ENCODE assay signal across 13 cellular contexts in genomic region chr19:57802269-57802668, GRCh38. TPM values are rescaled to one million over a fixed set of nuclear protein-coding genes. Genes with fewer than 3 reads are reported as not detected.
DNase-seq lines count a peak whose midpoint lies in the region; ATAC-seq, FAIRE-seq and TF ChIP-seq lines count a peak whose summit lies in the region.
"Had no signal": no experiment of that assay in that cellular context is flagged by ENCODE, and none has a peak within 500 bp of the region (broad histone marks: within the 10 kb centered on the region; RNA-seq: fewer than 3 reads in every experiment).

No MANE protein-coding gene starts in this region.

- WGBS in HUES64 = 59% methylated on average over 4 of the region's 4 CpGs

- TF ChIP-seq CTCF in GM12865 (IDR thresholded peaks at IDR 0.05; ENCODE audit: insufficient read depth, low read depth, low read length, missing control alignments) (no peak), bronchial epithelial cell (IDR thresholded peaks at IDR 0.05; ENCODE audit: insufficient read depth, low read length, severe bottlenecking) (peak; percentile 1), neural progenitor cell (IDR thresholded peaks at IDR 0.05) (peak; percentile 11)

- DNase-seq in GM12865 (ENCODE audit: low read depth) (peak; percentile 34), bronchial epithelial cell (ENCODE audit: low read depth) (no peak), neural progenitor cell (ENCODE audit: low spot score) (no peak), NCI-H526 treated with DMSO at 0.1 percent for 48 hours (lab: John Stamatoyannopoulos, UW) (no peak)
- DNase-seq: CD4-positive, alpha-beta T cell; naive thymus-derived CD4-positive, alpha-beta T cell; stimulated activated CD8-positive, alpha-beta memory T cell treated with anti-CD3 and anti-CD28 coated beads, Interleukin-4, amount 100 ng/mL, for 48 hours had no signal

- peaks cover 44% of the 10 kb centered on the region for H3K79me2 ChIP-seq in neural progenitor cell (ENCODE audit: low read depth)

- no peak for FAIRE-seq in bronchial epithelial cell (lab: Jason Lieb, UNC)

- H3K4me1 ChIP-seq in HUES64 (ENCODE audit: insufficient read depth, low read length) (peaks cover 45% of the 10 kb centered on the region), neural progenitor cell (peaks cover 55% of the 10 kb centered on the region)

- peaks cover 4% of the 10 kb centered on the region for H3K9me3 Mint-ChIP-seq in neural progenitor cell
- H3K9me3 Mint-ChIP-seq: activated T-helper 2 cell treated with anti-CD3 and anti-CD28 coated beads, Interferon-gamma antibody, Interleukin-2, Interleukin-4, amounts not matched to agents 10 μg/mL and 5 μg/mL and 100 μg/mL, durations not matched to agents 14 hours and 24 hours and 36 hours; CD4-positive, alpha-beta T cell had no signal

- H3K9ac ChIP-seq in HUES64 (ENCODE audit: low read depth, low read length) (peak overlapping the region; percentile 33; the same call in 1 of the 2 replicates), neural progenitor cell (no peak overlapping the region)

- peaks cover 12% of the 10 kb centered on the region for H3K27me3 Mint-ChIP-seq in neural progenitor cell (ENCODE audit: insufficient read depth, low read depth)
- H3K27me3 Mint-ChIP-seq: CD4-positive, alpha-beta T cell; naive thymus-derived CD4-positive, alpha-beta T cell had no signal

- H3K4me1 Mint-ChIP-seq in neural progenitor cell = peaks cover 43% of the 10 kb centered on the region

- H3K9me3 ChIP-seq in HUES64 (ENCODE audit: insufficient read depth, low read depth, low read length) = no peaks in the 10 kb centered on the region
- no peaks in the 10 kb centered on the region for H3K9me3 ChIP-seq in neural progenitor cell (ENCODE audit: low read depth)
- H3K9me3 ChIP-seq: SJSA1 had no signal

- no peak overlapping the region for H3K27ac Mint-ChIP-seq in neural progenitor cell
- H3K27ac Mint-ChIP-seq: activated T-helper 2 cell treated with anti-CD3 and anti-CD28 coated beads, Interferon-gamma antibody, Interleukin-2, Interleukin-4, amounts not matched to agents 10 μg/mL and 5 μg/mL and 100 μg/mL, durations not matched to agents 14 hours and 24 hours and 36 hours; CD4-positive, alpha-beta T cell had no signal

- H3K4me3 Mint-ChIP-seq in neural progenitor cell = no peak overlapping the region
- H3K4me3 Mint-ChIP-seq: CD4-positive, alpha-beta T cell had no signal

- no peak for ATAC-seq in GM19035 (IDR thresholded peaks at IDR 0.05; ENCODE audit: unreplicated experiment)
- ATAC-seq in HG03439 (IDR thresholded peaks at IDR 0.05; ENCODE audit: unreplicated experiment) = no peak
- ATAC-seq in GM21723 (IDR thresholded peaks at IDR 0.05; ENCODE audit: unreplicated experiment) = no peak
- ATAC-seq: naive thymus-derived CD4-positive, alpha-beta T cell had no signal

- H3K4me2 ChIP-seq in neural progenitor cell = peak overlapping the region; percentile 89

- peaks cover 58% of the 10 kb centered on the region for H3F3A ChIP-seq in neural progenitor cell (ENCODE audit: low read depth)

- H3K27me3 ChIP-seq in HUES64 (ENCODE audit: insufficient read depth, low read length) (no peaks in the 10 kb centered on the region), bronchial epithelial cell (ENCODE audit: control insufficient read depth, insufficient read depth, low read length) (no peaks in the 10 kb centered on the region), neural progenitor cell (no peaks in the 10 kb centered on the region)
- H3K27me3 ChIP-seq: SJSA1 had no signal

- H3K4me3 ChIP-seq in GM12865 (ENCODE audit: low read depth, low read length) = no peak overlapping the region
- peak overlapping the region; percentile 11; the same call in 1 of the 2 replicates for H3K4me3 ChIP-seq in HUES64 (ENCODE audit: low read length)
- no peak overlapping the region for H3K4me3 ChIP-seq in bronchial epithelial cell (ENCODE audit: low read depth, low read length)
- peak overlapping the region; percentile 56 for H3K4me3 ChIP-seq in neural progenitor cell

- H3K36me3 Mint-ChIP-seq in neural progenitor cell = peaks cover 22% of the 10 kb centered on the region

- H2AFZ ChIP-seq in neural progenitor cell (replicated peaks) = no peak overlapping the region

- H3K36me3 ChIP-seq in HUES64 (ENCODE audit: insufficient read depth, low read length) = peaks cover 5% of the 10 kb centered on the region; the same call in 1 of the 2 replicates
- no peaks in the 10 kb centered on the region for H3K36me3 ChIP-seq in bronchial epithelial cell (ENCODE audit: control insufficient read depth, insufficient read depth, low read length)
- no peaks in the 10 kb centered on the region for H3K36me3 ChIP-seq in neural progenitor cell

- H4K20me1 ChIP-seq in neural progenitor cell (ENCODE audit: low read depth) = no peaks in the 10 kb centered on the region

- H3K27ac ChIP-seq in HUES64 (ENCODE audit: low read depth, low read length) (peak overlapping the region; percentile 72), neural progenitor cell (peak overlapping the region; percentile 94)
- H3K27ac ChIP-seq: SJSA1 had no signal

RNA-seq across cellular contexts. Expression of gene ZNF552, which starts 12.4 kb away (rescaled TPM):
- 7.9 TPM for polyA plus RNA-seq in HUES64 (2013, experiment 1 of 2)
- polyA plus RNA-seq in HUES64 (2013, experiment 2 of 2) = 5.1 TPM
- 7.0 and 8.2 TPM in 2 replicates for total RNA-seq in bronchial epithelial cell
- 5.5 and 11.3 TPM in 2 replicates for total RNA-seq in neural progenitor cell (ENCODE audit: low replicate concordance)

RNA-seq across cellular contexts. Expression of gene ZNF587B, which starts 27.8 kb away (rescaled TPM):
- 18.8 TPM for polyA plus RNA-seq in HUES64 (2013, experiment 1 of 2)
- polyA plus RNA-seq in HUES64 (2013, experiment 2 of 2) = 19.2 TPM
- total RNA-seq in bronchial epithelial cell (19.8 and 36.1 TPM in 2 replicates), neural progenitor cell (ENCODE audit: low replicate concordance) (16.4 and 24.7 TPM in 2 replicates)

RNA-seq across cellular contexts. Expression of gene ZNF586, which starts 32.8 kb away (rescaled TPM):
- 7.9 TPM for polyA plus RNA-seq in HUES64 (2013, experiment 1 of 2)
- polyA plus RNA-seq in HUES64 (2013, experiment 2 of 2) = 8.0 TPM
- total RNA-seq in bronchial epithelial cell (11.6 and 16.1 TPM in 2 replicates), neural progenitor cell (ENCODE audit: low replicate concordance) (19.8 and 21.6 TPM in 2 replicates)

RNA-seq across cellular contexts. Expression of gene ZNF587, which starts 47.4 kb away (rescaled TPM):
- polyA plus RNA-seq in HUES64 (2013, experiment 1 of 2) = 10.7 TPM
- polyA plus RNA-seq in HUES64 (2013, experiment 2 of 2) = 11.9 TPM
- total RNA-seq in bronchial epithelial cell = 11.8 and 19.5 TPM in 2 replicates
- 30.4 and 48.2 TPM in 2 replicates for total RNA-seq in neural progenitor cell (ENCODE audit: low replicate concordance)

RNA-seq across cellular contexts. Expression of gene ZNF776, which starts 55.7 kb away (rescaled TPM):
- polyA plus RNA-seq in HUES64 (2013, experiment 1 of 2) = 10.5 TPM
- 10.8 TPM for polyA plus RNA-seq in HUES64 (2013, experiment 2 of 2)
- total RNA-seq in bronchial epithelial cell = 12.4 and 14.0 TPM in 2 replicates
- total RNA-seq in neural progenitor cell (ENCODE audit: low replicate concordance) = 33.9 and 48.3 TPM in 2 replicates

Comparison
In these comparisons a context has a peak if more than half of its experiments do, and no peak if none do; other contexts are left out.
1. H3K4me3 ChIP-seq: peak in HUES64 (single experiment) and neural progenitor cell (single experiment); none in GM12865 (single experiment) and bronchial epithelial cell (single experiment).